Comparison of ENCODE assay signal across 36 cellular contexts in the genomic region with DNA sequence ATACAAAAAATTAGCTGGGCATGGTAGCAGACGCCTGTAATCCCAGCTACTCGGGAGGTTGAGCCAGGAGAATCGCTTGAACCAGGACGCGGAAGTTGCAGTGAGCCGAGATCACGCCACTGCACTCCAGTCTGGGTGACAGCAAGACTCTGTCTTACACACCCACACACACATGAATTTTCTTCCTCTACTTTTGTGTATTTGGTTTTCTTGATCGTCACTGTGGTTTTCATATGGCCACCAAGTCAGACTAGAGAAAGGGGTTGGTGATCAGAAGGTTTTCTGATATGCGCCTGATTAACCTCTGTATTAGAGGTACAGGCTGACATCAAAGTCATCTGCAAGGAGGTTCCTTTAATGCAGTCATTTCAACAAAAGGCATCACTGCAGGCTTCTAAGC. TPM values are rescaled to one million over a fixed set of nuclear protein-coding genes. Genes with fewer than 3 reads are reported as not detected.
"Had no signal": no experiment of that assay in that cellular context is flagged by ENCODE, and none has a peak within 500 bp of the region (broad histone marks: within the 10 kb centered on the region; RNA-seq: fewer than 3 reads in every experiment).

No MANE protein-coding gene starts in this region.

- H3K4me1 ChIP-seq: ascending aorta, breast epithelium, colonic mucosa, esophagus squamous epithelium, gastroesophageal sphincter had no signal

- H3K27ac ChIP-seq: ascending aorta, breast epithelium, cardiac muscle cell, colonic mucosa, epithelial cell of prostate, esophagus squamous epithelium, gastroesophageal sphincter, VCaP had no signal

- H3K4me3 ChIP-seq: ascending aorta, breast epithelium, cardiac muscle cell, colonic mucosa, esophagus squamous epithelium, gastroesophageal sphincter had no signal

- H3K9me3 ChIP-seq: ascending aorta, breast epithelium, colonic mucosa, esophagus squamous epithelium, gastroesophageal sphincter had no signal

- ATAC-seq: activated naive CD4-positive, alpha-beta T cell treated with anti-CD3 and anti-CD28 coated beads, Interleukin-2, amount 50 U/mL, for 72 hours; activated T-cell treated with anti-CD3 and anti-CD28 coated beads, Interleukin-2, amount 50 U/mL, for 72 hours; gastroesophageal sphincter; WTC11 had no signal

- H3K4me3 Mint-ChIP-seq: activated CD4-positive, alpha-beta memory T cell treated with anti-CD3 and anti-CD28 coated beads, Interleukin-2, amount 10 ng/mL, durations not matched to agents 7 days and 5 days; activated CD4-positive, alpha-beta T cell treated with anti-CD3 and anti-CD28 coated beads, Interleukin-2, amount 10 ng/mL, durations not matched to agents 7 days and 5 days; activated naive CD4-positive, alpha-beta T cell treated with anti-CD3 and anti-CD28 coated beads, Interleukin-2, amount 10 ng/mL, durations not matched to agents 7 days and 5 days; activated naive CD8-positive, alpha-beta T cell treated with anti-CD3 and anti-CD28 coated beads, Interleukin-2, amount 10 ng/mL, durations not matched to agents 7 days and 5 days; activated T-cell treated with anti-CD3 and anti-CD28 coated beads, Interleukin-2, amount 50 U/mL, for 24 hours; activated T-cell treated with anti-CD3 and anti-CD28 coated beads, Interleukin-2, amount 50 U/mL, for 72 hours; brain; WTC11 had no signal

- H3K36me3 Mint-ChIP-seq: activated naive CD4-positive, alpha-beta T cell treated with anti-CD3 and anti-CD28 coated beads, Interleukin-2, amount 10 ng/mL, durations not matched to agents 7 days and 5 days; activated naive CD4-positive, alpha-beta T cell treated with anti-CD3 and anti-CD28 coated beads, Interleukin-2, amount 50 U/mL, for 72 hours; activated naive CD8-positive, alpha-beta T cell treated with anti-CD3 and anti-CD28 coated beads, Interleukin-2, amount 10 ng/mL, durations not matched to agents 7 days and 5 days; brain; WTC11 had no signal

- H3K27me3 ChIP-seq: ascending aorta, breast epithelium, cardiac muscle cell, colonic mucosa had no signal

- H3K27ac Mint-ChIP-seq: activated CD4-positive, alpha-beta memory T cell treated with anti-CD3 and anti-CD28 coated beads, Interleukin-2, amount 10 ng/mL, durations not matched to agents 7 days and 5 days; activated CD4-positive, alpha-beta T cell treated with anti-CD3 and anti-CD28 coated beads, Interleukin-2, amount 10 ng/mL, durations not matched to agents 7 days and 5 days; activated naive CD4-positive, alpha-beta T cell treated with anti-CD3 and anti-CD28 coated beads, Interleukin-2, amount 10 ng/mL, durations not matched to agents 7 days and 5 days; activated naive CD4-positive, alpha-beta T cell treated with anti-CD3 and anti-CD28 coated beads, Interleukin-2, amount 50 U/mL, for 72 hours; activated naive CD8-positive, alpha-beta T cell treated with anti-CD3 and anti-CD28 coated beads, Interleukin-2, amount 10 ng/mL, durations not matched to agents 7 days and 5 days; activated T-cell treated with anti-CD3 and anti-CD28 coated beads, Interleukin-2, amount 50 U/mL, for 24 hours; activated T-cell treated with anti-CD3 and anti-CD28 coated beads, Interleukin-2, amount 50 U/mL, for 72 hours; WTC11 had no signal

- H3K36me3 ChIP-seq: ascending aorta, breast epithelium, cardiac muscle cell, colonic mucosa, esophagus squamous epithelium, gastroesophageal sphincter had no signal

- H3K9me3 Mint-ChIP-seq: activated CD4-positive, alpha-beta memory T cell treated with anti-CD3 and anti-CD28 coated beads, Interleukin-2, amount 10 ng/mL, durations not matched to agents 7 days and 5 days; activated CD4-positive, alpha-beta T cell treated with anti-CD3 and anti-CD28 coated beads, Interleukin-2, amount 10 ng/mL, durations not matched to agents 7 days and 5 days; activated naive CD4-positive, alpha-beta T cell treated with anti-CD3 and anti-CD28 coated beads, Interleukin-2, amount 10 ng/mL, durations not matched to agents 7 days and 5 days; activated naive CD4-positive, alpha-beta T cell treated with anti-CD3 and anti-CD28 coated beads, Interleukin-2, amount 50 U/mL, for 72 hours; activated naive CD8-positive, alpha-beta T cell treated with anti-CD3 and anti-CD28 coated beads, Interleukin-2, amount 10 ng/mL, durations not matched to agents 7 days and 5 days; activated T-cell treated with anti-CD3 and anti-CD28 coated beads, Interleukin-2, amount 50 U/mL, for 24 hours; activated T-cell treated with anti-CD3 and anti-CD28 coated beads, Interleukin-2, amount 50 U/mL, for 72 hours; brain had no signal

- DNase-seq: activated CD4-positive, alpha-beta memory T cell treated with anti-CD3 and anti-CD28 coated beads, Interleukin-2, amount 10 ng/mL, durations not matched to agents 7 days and 5 days; activated CD4-positive, alpha-beta T cell treated with anti-CD3 and anti-CD28 coated beads for 1 hour; activated CD4-positive, alpha-beta T cell treated with anti-CD3 and anti-CD28 coated beads for 4 hours; activated CD4-positive, alpha-beta T cell treated with anti-CD3 and anti-CD28 coated beads, Interleukin-2, amount 10 ng/mL, durations not matched to agents 7 days and 5 days; activated CD4-positive, alpha-beta T cell treated with anti-CD3 and anti-CD28 coated beads, Interleukin-2, amount 50 U/mL, for 4 hours; activated CD8-positive, alpha-beta memory T cell treated with anti-CD3 and anti-CD28 coated beads, Interleukin-2, amount 50 U/mL, for 48 hours; activated gamma-delta T cell; activated naive CD4-positive, alpha-beta T cell; activated naive CD4-positive, alpha-beta T cell treated with anti-CD3 and anti-CD28 coated beads, Interleukin-2, amount 10 ng/mL, durations not matched to agents 7 days and 5 days; activated naive CD8-positive, alpha-beta T cell treated with anti-CD3 and anti-CD28 coated beads, Interleukin-2, amount 10 ng/mL, durations not matched to agents 7 days and 5 days; activated T-cell treated with anti-CD3 and anti-CD28 coated beads for 4 hours; activated T-cell treated with anti-CD3 and anti-CD28 coated beads, Interleukin-2, amount 50 U/mL, for 24 hours; activated T-cell treated with anti-CD3 and anti-CD28 coated beads, Interleukin-2, amount 50 U/mL, for 72 hours; central memory CD4-positive, alpha-beta T cell; cerebellar nuclear complex; colonic mucosa; effector CD8-positive, alpha-beta T cell; esophagus squamous epithelium; foreskin melanocyte had no signal

- H3K4me1 Mint-ChIP-seq: activated CD4-positive, alpha-beta memory T cell treated with anti-CD3 and anti-CD28 coated beads, Interleukin-2, amount 10 ng/mL, durations not matched to agents 7 days and 5 days; activated CD4-positive, alpha-beta T cell treated with anti-CD3 and anti-CD28 coated beads, Interleukin-2, amount 10 ng/mL, durations not matched to agents 7 days and 5 days; activated naive CD4-positive, alpha-beta T cell treated with anti-CD3 and anti-CD28 coated beads, Interleukin-2, amount 10 ng/mL, durations not matched to agents 7 days and 5 days; activated naive CD8-positive, alpha-beta T cell treated with anti-CD3 and anti-CD28 coated beads, Interleukin-2, amount 10 ng/mL, durations not matched to agents 7 days and 5 days had no signal

- FAIRE-seq: endometrium, endothelial cell of umbilical vein had no signal

RNA-seq across cellular contexts. Expression of gene SH2D1B, which starts 11.1 kb away (rescaled TPM):
- total RNA-seq: activated CD4-positive, alpha-beta memory T cell treated with anti-CD3 and anti-CD28 coated beads, Interleukin-2, amount 10 ng/mL, durations not matched to agents 7 days and 5 days; activated CD4-positive, alpha-beta T cell treated with anti-CD3 and anti-CD28 coated beads, Interleukin-2, amount 10 ng/mL, durations not matched to agents 7 days and 5 days; activated naive CD8-positive, alpha-beta T cell treated with anti-CD3 and anti-CD28 coated beads, Interleukin-2, amount 10 ng/mL, durations not matched to agents 7 days and 5 days; ascending aorta; dermis microvascular lymphatic vessel endothelial cell; endothelial cell of umbilical vein; fibroblast of lung; fibroblast of villous mesenchyme; glomerular endothelial cell; T-helper 1 cell treated with Interleukin-12 subunit alpha and Interleukin-12 subunit beta and Interleukin-4 antibody, amounts not matched to agents 30 ng/mL and 1 ng/mL, for 36 hours; WTC11 had no signal
- polyA plus RNA-seq: endothelial cell of umbilical vein, fibroblast of lung had no signal

RNA-seq across cellular contexts. Expression of gene C1orf226, which starts 19.3 kb away (rescaled TPM):
- total RNA-seq: activated CD4-positive, alpha-beta memory T cell treated with anti-CD3 and anti-CD28 coated beads, Interleukin-2, amount 10 ng/mL, durations not matched to agents 7 days and 5 days; activated CD4-positive, alpha-beta T cell treated with anti-CD3 and anti-CD28 coated beads, Interleukin-2, amount 10 ng/mL, durations not matched to agents 7 days and 5 days; T-helper 1 cell treated with Interleukin-12 subunit alpha and Interleukin-12 subunit beta and Interleukin-4 antibody, amounts not matched to agents 30 ng/mL and 1 ng/mL, for 36 hours had no signal

RNA-seq across cellular contexts. Expression of gene SPATA46, which starts 24.1 kb away (rescaled TPM):
- total RNA-seq: activated CD4-positive, alpha-beta memory T cell treated with anti-CD3 and anti-CD28 coated beads, Interleukin-2, amount 10 ng/mL, durations not matched to agents 7 days and 5 days; activated CD4-positive, alpha-beta T cell treated with anti-CD3 and anti-CD28 coated beads, Interleukin-2, amount 10 ng/mL, durations not matched to agents 7 days and 5 days; activated naive CD4-positive, alpha-beta T cell treated with anti-CD3 and anti-CD28 coated beads, Interleukin-2, amount 50 U/mL, for 72 hours; activated naive CD8-positive, alpha-beta T cell treated with anti-CD3 and anti-CD28 coated beads, Interleukin-2, amount 10 ng/mL, durations not matched to agents 7 days and 5 days; activated T-cell treated with anti-CD3 and anti-CD28 coated beads, Interleukin-2, amount 50 U/mL, for 72 hours; ascending aorta; breast epithelium; cardiac muscle cell; colonic mucosa; dermis microvascular lymphatic vessel endothelial cell; endothelial cell of umbilical vein; esophagus squamous epithelium; fibroblast of lung; fibroblast of villous mesenchyme; gastroesophageal sphincter; glomerular endothelial cell; T-helper 1 cell treated with Interleukin-12 subunit alpha and Interleukin-12 subunit beta and Interleukin-4 antibody, amounts not matched to agents 30 ng/mL and 1 ng/mL, for 36 hours; WTC11 had no signal
- polyA plus RNA-seq: cardiac muscle cell, endothelial cell of umbilical vein, esophagus, fibroblast of lung had no signal
